11 cellular contexts compared by ENCODE assay signal in genomic region chrX:30060718-30061117, GRCh38.
DNase-seq lines count a peak whose midpoint lies in the region; ATAC-seq and TF ChIP-seq lines count a peak whose summit lies in the region.
"Had no signal": no experiment of that assay in that cellular context is flagged by ENCODE, and none has a peak within 500 bp of the region (broad histone marks: within the 10 kb centered on the region; RNA-seq: fewer than 3 reads in every experiment).

No MANE protein-coding gene starts in this region.

- peak; percentile 11 for DNase-seq in HT-29 (ENCODE audit: low spot score)
- no peak for DNase-seq in activated CD4-positive, alpha-beta T cell treated with anti-CD3 and anti-CD28 coated beads for 4 hours
- DNase-seq in occipital lobe (lab: John Stamatoyannopoulos, UW): no peak
- DNase-seq in AG08396 (ENCODE audit: low spot score): no peak
- no peak for DNase-seq in stimulated activated naive B cell treated with anti-CD40 and anti-IgM and Interleukin-4, amounts not matched to agents 10 μg/mL and 1 μg/mL and 100 μg/mL, for 72 hours
- DNase-seq: activated CD4-positive, CD25-positive, alpha-beta regulatory T cell treated with anti-CD3 and anti-CD28 coated beads, Interleukin-2, amount 50 U/mL, for 72 hours; naive B cell had no signal

- TF ChIP-seq CTCF in GM12873 (IDR thresholded peaks at IDR 0.05; ENCODE audit: insufficient read depth, low read depth, low read length, missing control alignments) (peak; percentile 62), brain (conservative IDR thresholded peaks at IDR 0.05) (peak; percentile 44 to 57), nephron (IDR thresholded peaks at IDR 0.05; ENCODE audit: unreplicated experiment in 3 of 3) (peak; percentile 49 to 54 (median 52))

- peaks cover 4% of the 10 kb centered on the region for H3K27me3 Mint-ChIP-seq in brain
- H3K27me3 Mint-ChIP-seq in nephron (ENCODE audit: low read depth): no peaks in the 10 kb centered on the region
- no peaks in the 10 kb centered on the region for H3K27me3 Mint-ChIP-seq in stimulated activated naive B cell treated with anti-CD40 and anti-IgM and Interleukin-4, amounts not matched to agents 10 μg/mL and 1 μg/mL and 100 μg/mL, for 72 hours
- H3K27me3 Mint-ChIP-seq: dendritic cell treated with granulocyte-macrophage colony-stimulating factor and Interleukin-4, amounts not matched to agents 40 ng/mL and 50 ng/mL, for 4 days; naive B cell had no signal

- H3K36me3 Mint-ChIP-seq in brain (no peaks in the 10 kb centered on the region), nephron (ENCODE audit: low read depth) (no peaks in the 10 kb centered on the region)
- H3K36me3 Mint-ChIP-seq in stimulated activated naive B cell treated with anti-CD40 and anti-IgM and Interleukin-4, amounts not matched to agents 10 μg/mL and 1 μg/mL and 100 μg/mL, for 72 hours: no peaks in the 10 kb centered on the region
- H3K36me3 Mint-ChIP-seq: naive B cell had no signal

- peaks cover 0 to 7% (median 3%) of the 10 kb centered on the region in 5 experiments for H3K9me3 Mint-ChIP-seq in brain
- peaks cover 17% of the 10 kb centered on the region for H3K9me3 Mint-ChIP-seq in nephron
- no peaks in the 10 kb centered on the region for H3K9me3 Mint-ChIP-seq in stimulated activated naive B cell treated with anti-CD40 and anti-IgM and Interleukin-4, amounts not matched to agents 10 μg/mL and 1 μg/mL and 100 μg/mL, for 72 hours
- H3K9me3 Mint-ChIP-seq: dendritic cell treated with granulocyte-macrophage colony-stimulating factor and Interleukin-4, amounts not matched to agents 40 ng/mL and 50 ng/mL, for 4 days had no signal

- H3K4me1 Mint-ChIP-seq in brain: no peaks in the 10 kb centered on the region
- no peaks in the 10 kb centered on the region for H3K4me1 Mint-ChIP-seq in nephron
- no peaks in the 10 kb centered on the region for H3K4me1 Mint-ChIP-seq in stimulated activated naive B cell treated with anti-CD40 and anti-IgM and Interleukin-4, amounts not matched to agents 10 μg/mL and 1 μg/mL and 100 μg/mL, for 72 hours
- H3K4me1 Mint-ChIP-seq: naive B cell had no signal

- no peak for ATAC-seq in stimulated activated naive B cell treated with anti-CD40 and anti-IgM and Interleukin-4, amounts not matched to agents 10 μg/mL and 1 μg/mL and 100 μg/mL, for 72 hours (replicated peaks)

- H3K27ac Mint-ChIP-seq in brain (no peak overlapping the region), nephron (no peak overlapping the region)
- no peak overlapping the region for H3K27ac Mint-ChIP-seq in stimulated activated naive B cell treated with anti-CD40 and anti-IgM and Interleukin-4, amounts not matched to agents 10 μg/mL and 1 μg/mL and 100 μg/mL, for 72 hours
- H3K27ac Mint-ChIP-seq: dendritic cell treated with granulocyte-macrophage colony-stimulating factor and Interleukin-4, amounts not matched to agents 40 ng/mL and 50 ng/mL, for 4 days; naive B cell had no signal

- H3K4me3 Mint-ChIP-seq in brain (no peak overlapping the region), nephron (no peak overlapping the region)
- no peak overlapping the region for H3K4me3 Mint-ChIP-seq in stimulated activated naive B cell treated with anti-CD40 and anti-IgM and Interleukin-4, amounts not matched to agents 10 μg/mL and 1 μg/mL and 100 μg/mL, for 72 hours
- H3K4me3 Mint-ChIP-seq: dendritic cell treated with granulocyte-macrophage colony-stimulating factor and Interleukin-4, amounts not matched to agents 40 ng/mL and 50 ng/mL, for 4 days; naive B cell had no signal
